In the genomic region with DNA sequence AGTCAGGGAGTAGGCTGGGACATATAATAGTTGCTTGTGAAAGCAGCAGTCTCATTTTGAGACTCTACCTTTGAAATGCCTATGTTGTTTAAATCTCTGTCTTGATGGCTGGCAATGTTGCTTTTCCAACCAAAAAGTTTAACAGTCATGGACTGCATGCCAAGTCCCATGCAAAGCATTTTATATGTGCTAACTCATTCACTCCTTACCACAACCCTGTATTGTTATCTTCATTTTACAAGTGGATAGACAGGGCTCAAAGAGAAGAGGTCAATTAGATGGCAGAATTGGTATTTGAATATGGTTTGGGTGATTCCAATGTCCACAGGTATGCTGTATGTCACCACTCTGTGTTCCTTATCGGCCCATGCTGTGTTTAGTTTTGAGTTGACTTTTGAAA, we compare ENCODE assay signal across 28 cellular contexts.
"Had no signal": no experiment of that assay in that cellular context is flagged by ENCODE, and none has a peak within 500 bp of the region (broad histone marks: within the 10 kb centered on the region; RNA-seq: fewer than 3 reads in every experiment).

No MANE protein-coding gene starts in this region.

- H3K36me3 Mint-ChIP-seq: immature natural killer cell; naive thymus-derived CD8-positive, alpha-beta T cell had no signal

- H3K4me2 ChIP-seq: smooth muscle cell had no signal

- H3K4me3 Mint-ChIP-seq: immature natural killer cell; naive thymus-derived CD8-positive, alpha-beta T cell; neural crest cell; stimulated activated naive CD8-positive, alpha-beta T cell treated with anti-CD3 and anti-CD28 coated beads, Interleukin-15, amount 100 ng/mL, for 72 hours had no signal

- H3K4me3 ChIP-seq: dorsolateral prefrontal cortex, heart right ventricle, lower lobe of right lung, right atrium auricular region, smooth muscle cell, suprapubic skin, transverse colon, upper lobe of right lung, uterus had no signal

- H3K27ac Mint-ChIP-seq: immature natural killer cell; progenitor cell of endocrine pancreas; stimulated activated naive CD8-positive, alpha-beta T cell treated with anti-CD3 and anti-CD28 coated beads, Interleukin-15, amount 100 ng/mL, for 72 hours had no signal

- H3K9me3 Mint-ChIP-seq: immature natural killer cell; neural crest cell; stimulated activated naive CD8-positive, alpha-beta T cell treated with anti-CD3 and anti-CD28 coated beads, Interleukin-15, amount 100 ng/mL, for 72 hours had no signal

- H3K27ac ChIP-seq: dorsolateral prefrontal cortex, foreskin keratinocyte, heart right ventricle, lower lobe of right lung, parathyroid adenoma, right atrium auricular region, upper lobe of right lung had no signal

- H3K9ac ChIP-seq: parathyroid adenoma had no signal

- H3K4me1 Mint-ChIP-seq: immature natural killer cell; naive thymus-derived CD8-positive, alpha-beta T cell; neural crest cell; stimulated activated naive CD8-positive, alpha-beta T cell treated with anti-CD3 and anti-CD28 coated beads, Interleukin-15, amount 100 ng/mL, for 72 hours had no signal

- H3K27me3 ChIP-seq: foreskin keratinocyte, right atrium auricular region, suprapubic skin, transverse colon, upper lobe of right lung, uterus had no signal

- ATAC-seq: foreskin keratinocyte; heart right ventricle; left colon; left ventricle myocardium superior; lower lobe of right lung; naive thymus-derived CD8-positive, alpha-beta T cell; stimulated activated naive CD8-positive, alpha-beta T cell treated with anti-CD3 and anti-CD28 coated beads, Interleukin-15, amount 100 ng/mL, for 72 hours; upper lobe of right lung had no signal

- H3K9me3 ChIP-seq: heart right ventricle, lower lobe of right lung, right atrium auricular region, suprapubic skin, transverse colon, upper lobe of right lung, uterus had no signal

- H3K79me2 ChIP-seq: parathyroid adenoma had no signal

- H3K36me3 ChIP-seq: heart right ventricle, lower lobe of right lung, right atrium auricular region, suprapubic skin, transverse colon, upper lobe of right lung, uterus had no signal

- H3K4me1 ChIP-seq: foreskin keratinocyte, heart right ventricle, lower lobe of right lung, parathyroid adenoma, right atrium auricular region, suprapubic skin, transverse colon, upper lobe of right lung, uterus had no signal

- DNase-seq: dorsolateral prefrontal cortex; effector CD4-positive, alpha-beta T cell; foreskin keratinocyte; glutamatergic neuron; heart right ventricle; hypothalamus; immature natural killer cell; islet precursor cell; kidney glomerular epithelial cell; left colon; left ventricle myocardium superior; lower lobe of right lung; naive thymus-derived CD8-positive, alpha-beta T cell; stimulated activated CD4-positive, alpha-beta T cell treated with anti-CD3 and anti-CD28 coated beads, Interleukin-12 subunit alpha, Interleukin-12 subunit beta, amount 100 ng/mL, for 4 hours; stimulated activated CD4-positive, alpha-beta T cell treated with anti-CD3 and anti-CD28 coated beads, Interleukin-1b, Interleukin-23, amount 100 ng/mL, for 48 hours; stimulated activated CD4-positive, alpha-beta T cell treated with anti-CD3 and anti-CD28 coated beads, Interleukin-4, amount 100 ng/mL, for 1 hour; stimulated activated CD8-positive, alpha-beta memory T cell treated with anti-CD3 and anti-CD28 coated beads, Interleukin-4, amount 100 ng/mL, for 48 hours; stimulated activated naive CD4-positive, alpha-beta T cell; stimulated activated naive CD8-positive, alpha-beta T cell treated with anti-CD3 and anti-CD28 coated beads, Interleukin-15, amount 100 ng/mL, for 72 hours; transverse colon; upper lobe of right lung; uterus had no signal

- H2AFZ ChIP-seq: parathyroid adenoma had no signal
